In genomic region chr17:45686250-45686649, GRCh38 we compare ENCODE assay signal across 21 cellular contexts.
"Had no signal": no experiment of that assay in that cellular context is flagged by ENCODE, and none has a peak within 500 bp of the region (broad histone marks: within the 10 kb centered on the region; RNA-seq: fewer than 3 reads in every experiment).

No MANE protein-coding gene starts in this region.

- H3K9me3 ChIP-seq: esophagus squamous epithelium, gastroesophageal sphincter, mucosa of descending colon, neutrophil, psoas muscle, right lobe of liver, spleen, stomach, thoracic aorta had no signal

- ATAC-seq: gastroesophageal sphincter; left lobe of liver; mucosa of descending colon; naive thymus-derived CD8-positive, alpha-beta T cell; psoas muscle; right lobe of liver; stimulated activated naive B cell treated with anti-CD40 and anti-IgM and Interleukin-4, amounts not matched to agents 10 μg/mL and 1 μg/mL and 100 μg/mL, for 72 hours had no signal

- H3K4me3 ChIP-seq: esophagus squamous epithelium, gastroesophageal sphincter, mucosa of descending colon, psoas muscle, right lobe of liver, spleen, stomach, thoracic aorta had no signal

- H3K36me3 ChIP-seq: esophagus squamous epithelium, gastroesophageal sphincter, neutrophil, right lobe of liver, spleen, stomach, thoracic aorta had no signal

- DNase-seq: esophagus squamous epithelium; foreskin fibroblast; glutamatergic neuron; islet precursor cell; mucosa of descending colon; naive thymus-derived CD8-positive, alpha-beta T cell; psoas muscle; retina; right lobe of liver; spleen; stimulated activated CD4-positive, alpha-beta T cell treated with anti-CD3 and anti-CD28 coated beads, Interleukin-15, amount 100 ng/mL, for 24 hours; stimulated activated CD4-positive, alpha-beta T cell treated with anti-CD3 and anti-CD28 coated beads, Interleukin-2, amount 100 ng/mL, for 24 hours; stimulated activated CD4-positive, alpha-beta T cell treated with anti-CD3 and anti-CD28 coated beads, Interleukin-4, amount 100 ng/mL, for 4 hours; stimulated activated naive B cell treated with anti-CD40 and anti-IgM and Interleukin-4, amounts not matched to agents 10 μg/mL and 1 μg/mL and 100 μg/mL, for 72 hours; stomach; substantia nigra; trophoblast cell had no signal

- H3K27ac ChIP-seq: esophagus squamous epithelium, gastroesophageal sphincter, neutrophil, psoas muscle, right lobe of liver, spleen, stomach, thoracic aorta had no signal

- H3K4me1 ChIP-seq: esophagus squamous epithelium, gastroesophageal sphincter, psoas muscle, right lobe of liver, spleen, stomach had no signal

- H3K27me3 ChIP-seq: right lobe of liver had no signal
